ENCODE assay signal across 8 cellular contexts in the genomic region with DNA sequence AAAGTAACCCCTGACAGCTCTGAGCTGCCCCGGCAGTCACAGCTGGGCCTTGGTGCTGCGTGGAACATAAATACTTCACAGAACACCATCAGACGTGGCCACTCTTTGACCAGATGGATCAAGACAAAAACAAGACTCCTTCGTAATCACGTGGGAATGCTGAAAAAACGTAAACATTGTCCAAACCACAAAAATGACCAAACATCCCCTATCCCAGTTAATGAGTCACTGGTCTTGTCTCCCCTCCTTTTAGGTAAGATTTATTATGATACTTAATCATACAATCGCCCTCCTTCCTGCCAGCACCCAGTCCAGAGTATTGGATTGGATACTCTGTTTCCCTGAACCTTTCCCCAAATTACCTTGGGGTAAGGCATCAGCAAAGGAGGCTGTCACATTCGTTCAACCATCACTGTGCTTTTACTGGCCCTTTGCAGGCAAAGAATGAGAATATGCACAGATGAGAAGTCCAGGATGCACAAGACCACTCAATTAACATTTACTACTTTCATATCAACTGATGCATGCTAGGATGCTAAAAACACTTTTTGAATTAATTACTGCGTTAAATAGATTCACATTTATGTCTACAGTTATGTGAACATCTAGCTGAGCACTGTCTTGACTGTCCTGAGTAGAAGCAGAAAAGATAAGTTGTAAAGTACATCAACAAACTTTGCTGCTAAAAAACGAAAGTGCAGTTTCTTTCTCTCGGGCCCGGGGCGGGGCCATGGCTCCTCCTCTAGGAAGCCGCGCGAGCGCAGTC. TPM values are rescaled to one million over a fixed set of nuclear protein-coding genes. Genes with fewer than 3 reads are reported as not detected.
DNase-seq lines count a peak whose midpoint lies in the region; ATAC-seq and TF ChIP-seq lines count a peak whose summit lies in the region.

No MANE protein-coding gene starts in this region.

- CTCF ChIA-PET in activated CD4-positive, alpha-beta T cell treated with anti-CD3 and anti-CD28 coated beads, Interleukin-2, amount 10 ng/mL, durations not matched to agents 7 days and 5 days (lab: Charles Lee): no interaction called here

- H3K27me3 Mint-ChIP-seq in activated CD4-positive, alpha-beta T cell treated with anti-CD3 and anti-CD28 coated beads, Interleukin-2, amount 10 ng/mL, durations not matched to agents 7 days and 5 days: no peaks in the 10 kb centered on the region
- H3K27me3 Mint-ChIP-seq in mesothelial cell of epicardium (ENCODE audit: low read depth): no peaks in the 10 kb centered on the region

- TF ChIP-seq CTCF in breast epithelium (IDR thresholded peaks at IDR 0.05): no peak
- no peak for TF ChIP-seq CTCF in mesothelial cell of epicardium (IDR thresholded peaks at IDR 0.05; ENCODE audit: unreplicated experiment)

- H3K4me1 ChIP-seq in breast epithelium: no peaks in the 10 kb centered on the region

- H3K4me3 ChIP-seq in breast epithelium: peak overlapping the region; percentile 53 to 79 (median 73)

- intact Hi-C loops in breast epithelium (cut with DNase I; ENCODE audit: low total_unique reads): no loop called here

- H3K4me1 Mint-ChIP-seq in activated CD4-positive, alpha-beta T cell treated with anti-CD3 and anti-CD28 coated beads, Interleukin-2, amount 10 ng/mL, durations not matched to agents 7 days and 5 days: peaks cover 28% of the 10 kb centered on the region
- peaks cover 18% of the 10 kb centered on the region for H3K4me1 Mint-ChIP-seq in mesothelial cell of epicardium

- peaks cover 0 to 28% of the 10 kb centered on the region in 2 donors for H3K27me3 ChIP-seq in breast epithelium

- POLR2A ChIA-PET in activated CD4-positive, alpha-beta T cell treated with anti-CD3 and anti-CD28 coated beads, Interleukin-2, amount 10 ng/mL, durations not matched to agents 7 days and 5 days (lab: Charles Lee): no interaction called here

- peak overlapping the region; percentile 94 for H3K27ac ChIP-seq in breast epithelium

- H3K9me3 ChIP-seq in breast epithelium: no peaks in the 10 kb centered on the region

- H3K36me3 ChIP-seq in breast epithelium: no peaks in the 10 kb centered on the region

- TF ChIP-seq POLR2A in breast epithelium (IDR thresholded peaks at IDR 0.05): no peak

- no peaks in the 10 kb centered on the region for H3K9me3 Mint-ChIP-seq in activated CD4-positive, alpha-beta T cell treated with anti-CD3 and anti-CD28 coated beads, Interleukin-2, amount 10 ng/mL, durations not matched to agents 7 days and 5 days
- peaks cover 7% of the 10 kb centered on the region for H3K9me3 Mint-ChIP-seq in mesothelial cell of epicardium

- DNase-seq in activated CD4-positive, alpha-beta T cell treated with anti-CD3 and anti-CD28 coated beads, Interleukin-2, amount 10 ng/mL, durations not matched to agents 7 days and 5 days: no peak
- DNase-seq in activated CD4-positive, alpha-beta T cell treated with anti-CD3 and anti-CD28 coated beads, Interleukin-2, amount 50 U/mL, for 48 hours: no peak
- DNase-seq in LHCN-M2 (ENCODE audit: low read depth) (peak; percentile 81), breast epithelium (ENCODE audit: low spot score in 2 of 2) (no peak), mesothelial cell of epicardium (ENCODE audit: low spot score in 2 of 2, unreplicated experiment in 2 of 2) (no peak), ureter (ENCODE audit: low spot score) (no peak), NCI-H526 (lab: John Stamatoyannopoulos, UW) (no peak)

- no peak for ATAC-seq in HG02763 (IDR thresholded peaks at IDR 0.05; ENCODE audit: unreplicated experiment)

- H3K27ac Mint-ChIP-seq in activated CD4-positive, alpha-beta T cell treated with anti-CD3 and anti-CD28 coated beads, Interleukin-2, amount 10 ng/mL, durations not matched to agents 7 days and 5 days: peak overlapping the region; percentile 98
- H3K27ac Mint-ChIP-seq in mesothelial cell of epicardium: peak overlapping the region; percentile 93

- H3K36me3 Mint-ChIP-seq in activated CD4-positive, alpha-beta T cell treated with anti-CD3 and anti-CD28 coated beads, Interleukin-2, amount 10 ng/mL, durations not matched to agents 7 days and 5 days (ENCODE audit: low read depth): peaks cover 12% of the 10 kb centered on the region
- H3K36me3 Mint-ChIP-seq in mesothelial cell of epicardium: no peaks in the 10 kb centered on the region

- H3K4me3 Mint-ChIP-seq in activated CD4-positive, alpha-beta T cell treated with anti-CD3 and anti-CD28 coated beads, Interleukin-2, amount 10 ng/mL, durations not matched to agents 7 days and 5 days: peak overlapping the region; percentile 83
- peak overlapping the region; percentile 82 for H3K4me3 Mint-ChIP-seq in mesothelial cell of epicardium

RNA-seq across cellular contexts. Expression of a gene that starts 0.5 kb away (rescaled TPM):
- 1 to 10 TPM; 6.9 to 8.3 TPM for total RNA-seq in activated CD4-positive, alpha-beta T cell treated with anti-CD3 and anti-CD28 coated beads, Interleukin-2, amount 10 ng/mL, durations not matched to agents 7 days and 5 days
- total RNA-seq in LHCN-M2 (2014; rRNA removed): 1.4 and 2.0 TPM in 2 replicates
- 0.63 TPM for polyA plus RNA-seq in LHCN-M2 (2012)
- total RNA-seq in breast epithelium: 1 to 10 TPM; 4.6 to 7.8 (median 5.2) TPM
- 3.3 to 3.8 TPM (median 3.4 TPM) in 3 replicates for total RNA-seq in mesothelial cell of epicardium
- total RNA-seq in ureter: 3.4 TPM

RNA-seq across cellular contexts. Expression of a gene that starts 36.5 kb away (rescaled TPM):
- total RNA-seq in activated CD4-positive, alpha-beta T cell treated with anti-CD3 and anti-CD28 coated beads, Interleukin-2, amount 10 ng/mL, durations not matched to agents 7 days and 5 days: 10 to 100 TPM in 1 of 2 experiments, 1 to 10 TPM in 1; 9.1 to 10.9 TPM
- 20.2 and 32.2 TPM in 2 replicates for total RNA-seq in LHCN-M2 (2014; rRNA removed)
- 11.7 TPM for polyA plus RNA-seq in LHCN-M2 (2012)
- 10 to 100 TPM; 41.0 to 63.4 (median 43.2) TPM for total RNA-seq in breast epithelium
- 18.6 to 21.0 TPM (median 20.6 TPM) in 3 replicates for total RNA-seq in mesothelial cell of epicardium
- total RNA-seq in ureter: 25.1 TPM
